ENCODE assay signal across 23 cellular contexts in the genomic region with DNA sequence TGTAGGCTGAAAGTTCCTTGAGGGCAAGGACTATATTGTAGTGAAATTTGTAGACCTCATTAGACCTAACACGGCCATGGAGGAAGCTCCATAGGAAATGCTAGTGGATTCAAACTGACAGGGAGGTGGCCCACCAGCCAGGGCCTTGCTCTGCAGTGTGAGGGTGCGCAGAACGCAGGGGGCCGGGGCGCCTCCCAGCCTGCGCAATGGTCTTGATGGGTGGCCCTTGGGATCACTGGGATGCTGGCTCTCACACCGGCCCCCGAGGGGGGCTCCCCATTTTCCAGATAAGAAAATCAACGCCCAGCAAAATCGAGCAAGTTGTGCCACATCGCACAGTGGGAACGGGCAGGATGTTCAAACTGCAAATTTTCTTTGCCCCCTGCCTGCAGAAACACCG.
"Had no signal": no experiment of that assay in that cellular context is flagged by ENCODE, and none has a peak within 500 bp of the region (broad histone marks: within the 10 kb centered on the region; RNA-seq: fewer than 3 reads in every experiment).

No MANE protein-coding gene starts in this region.

- H3K27ac ChIP-seq: colonic mucosa, coronary artery, dorsolateral prefrontal cortex, epithelial cell of prostate, esophagus muscularis mucosa, esophagus squamous epithelium, foreskin keratinocyte, gastrocnemius medialis, gastroesophageal sphincter, heart left ventricle, heart right ventricle had no signal

- H3K27me3 ChIP-seq: colonic mucosa, foreskin keratinocyte, gastrocnemius medialis had no signal

- H3K9me3 ChIP-seq: colonic mucosa, esophagus muscularis mucosa, esophagus squamous epithelium, gastrocnemius medialis, gastroesophageal sphincter, heart left ventricle, heart right ventricle had no signal

- H3K4me3 ChIP-seq: colonic mucosa, coronary artery, dorsolateral prefrontal cortex, esophagus muscularis mucosa, esophagus squamous epithelium, gastrocnemius medialis, gastroesophageal sphincter, heart left ventricle, heart right ventricle had no signal

- H3K4me1 ChIP-seq: colonic mucosa, foreskin keratinocyte, gastrocnemius medialis had no signal

- DNase-seq: colonic mucosa; cortex of kidney; dermis blood vessel endothelial cell; dorsolateral prefrontal cortex; effector CD4-positive, alpha-beta T cell; effector CD8-positive, alpha-beta T cell; effector memory CD4-positive, alpha-beta T cell; effector memory CD8-positive, alpha-beta T cell; endodermal cell; erythroblast; esophagus squamous epithelium; foreskin fibroblast; foreskin keratinocyte; foreskin melanocyte; gastrocnemius medialis; glutamatergic neuron; head of caudate nucleus; heart left ventricle; heart right ventricle had no signal

- H3K36me3 ChIP-seq: colonic mucosa, esophagus muscularis mucosa, esophagus squamous epithelium, gastrocnemius medialis, gastroesophageal sphincter, heart left ventricle, heart right ventricle had no signal
